ENCODE assay signal across 13 cellular contexts in genomic region chr5:61881821-61882220, GRCh38.
A peak's percentile ranks its signal among the peaks of the same experiment; 100 is the strongest.
DNase-seq lines count a peak whose midpoint lies in the region; ATAC-seq, FAIRE-seq and TF ChIP-seq lines count a peak whose summit lies in the region.
"Had no signal": no experiment of that assay in that cellular context is flagged by ENCODE, and none has a peak within 500 bp of the region (broad histone marks: within the 10 kb centered on the region; RNA-seq: fewer than 3 reads in every experiment).

No MANE protein-coding gene starts in this region.

- FAIRE-seq in bronchial epithelial cell (lab: Jason Lieb, UNC) (no peak), urothelium cell line (lab: Jason Lieb, UNC) (peak; percentile 79)
- FAIRE-seq: GM18507 had no signal

- TF ChIP-seq RAD21 in Ishikawa (IDR thresholded peaks at IDR 0.05; ENCODE audit: low read depth): no peak

- no peak overlapping the region for H3K27ac ChIP-seq in right lobe of liver

- WGBS in right lobe of liver (ENCODE audit: insufficient coverage, low coverage, low lambda C conversion rate, missing lambda C conversion rate): 80% methylated on average over 1 of the region's 4 CpGs

- no peaks in the 10 kb centered on the region for H3K4me1 ChIP-seq in right lobe of liver

- no peaks in the 10 kb centered on the region for H3K9me3 ChIP-seq in right lobe of liver

- H3K27me3 ChIP-seq in bronchial epithelial cell (ENCODE audit: control insufficient read depth, insufficient read depth, low read length) (no peaks in the 10 kb centered on the region), right lobe of liver (no peaks in the 10 kb centered on the region)

- TF ChIP-seq CTCF in bronchial epithelial cell (IDR thresholded peaks at IDR 0.05; ENCODE audit: insufficient read depth, low read length, severe bottlenecking) (no peak), right lobe of liver (IDR thresholded peaks at IDR 0.05) (no peak)

- DNase-seq in bronchial epithelial cell (ENCODE audit: low read depth) (peak; percentile 49), kidney glomerular epithelial cell (lab: John Stamatoyannopoulos, UW) (peak; percentile 71), urothelium cell line (ENCODE audit: low spot score) (peak; percentile 73), amniotic stem cell (lab: John Stamatoyannopoulos, UW) (no peak), right lobe of liver (no peak), left colon (no peak)
- DNase-seq: activated naive CD8-positive, alpha-beta T cell treated with anti-CD3 and anti-CD28 coated beads, Interleukin-2, amount 50 U/mL, for 24 hours; DMS153; effector CD8-positive, alpha-beta T cell; natural killer cell; NCI-H146 had no signal

- no peak for TF ChIP-seq EP300 in Ishikawa (IDR thresholded peaks at IDR 0.05; ENCODE audit: borderline replicate concordance)

- no peak for TF ChIP-seq POLR2A in right lobe of liver (IDR thresholded peaks at IDR 0.05)

- intact Hi-C loops in right lobe of liver (cut with DNase I): no loop called here
- intact Hi-C loops in left colon (cut with DNase I, micrococcal nuclease): no loop called here

- ATAC-seq in right lobe of liver (no peak), left colon (no peak)
- ATAC-seq: activated naive CD8-positive, alpha-beta T cell treated with anti-CD3 and anti-CD28 coated beads, Interleukin-2, amount 50 U/mL, for 24 hours; natural killer cell had no signal

- H3K36me3 ChIP-seq in bronchial epithelial cell (ENCODE audit: control insufficient read depth, insufficient read depth, low read length): no peaks in the 10 kb centered on the region
- no peaks in the 10 kb centered on the region for H3K36me3 ChIP-seq in right lobe of liver

- H3K4me3 ChIP-seq in bronchial epithelial cell (ENCODE audit: low read depth, low read length) (no peak overlapping the region), right lobe of liver (no peak overlapping the region)

TF ChIP-seq in Ishikawa, 13 proteins besides CTCF, POLR2A, EP300 and RAD21:
- TF ChIP-seq CEBPB (IDR thresholded peaks at IDR 0.05): no peak
- no peak for TF ChIP-seq FOXM1 (IDR thresholded peaks at IDR 0.05; ENCODE audit: borderline replicate concordance, low read depth)
- no peak for TF ChIP-seq TEAD4 (IDR thresholded peaks at IDR 0.05)
- TF ChIP-seq TAF1 (IDR thresholded peaks at IDR 0.05; ENCODE audit: low read depth): no peak
- TF ChIP-seq ZBTB7A (IDR thresholded peaks at IDR 0.05; ENCODE audit: low read depth): no peak
- peak; percentile 59 for TF ChIP-seq USF1 (IDR thresholded peaks at IDR 0.05)
- no peak for TF ChIP-seq REST (IDR thresholded peaks at IDR 0.05; ENCODE audit: low read depth)
- no peak for TF ChIP-seq EGR1 (IDR thresholded peaks at IDR 0.05)
- TF ChIP-seq NFIC (IDR thresholded peaks at IDR 0.05): no peak
- no peak for TF ChIP-seq TCF12 (IDR thresholded peaks at IDR 0.05; ENCODE audit: low read depth)
- TF ChIP-seq YY1 (IDR thresholded peaks at IDR 0.05; ENCODE audit: low read depth): no peak
- peak; percentile 28; the same call in 1 of the 2 replicates for TF ChIP-seq MAX (IDR thresholded peaks at IDR 0.05)

Comparison
In these comparisons a context has a peak if more than half of its experiments do, and no peak if none do; other contexts are left out.
1. DNase-seq: peak in bronchial epithelial cell (single experiment), kidney glomerular epithelial cell (single experiment) and urothelium cell line (single experiment); none in amniotic stem cell (single experiment), right lobe of liver (0 of 3) and left colon (0 of 2).